Comparison of ENCODE assay signal across 18 cellular contexts in genomic region chr20:59663513-59663890, GRCh38. TPM values are rescaled to one million over a fixed set of nuclear protein-coding genes. Genes with fewer than 3 reads are reported as not detected.
DNase-seq lines count a peak whose midpoint lies in the region; ATAC-seq lines count a peak whose summit lies in the region.
"Had no signal": no experiment of that assay in that cellular context is flagged by ENCODE, and none has a peak within 500 bp of the region (broad histone marks: within the 10 kb centered on the region; RNA-seq: fewer than 3 reads in every experiment).

No MANE protein-coding gene starts in this region.

- H3K27me3 Mint-ChIP-seq in activated CD8-positive, alpha-beta memory T cell treated with anti-CD3 and anti-CD28 coated beads, Interleukin-2, amount 10 ng/mL, durations not matched to agents 7 days and 5 days, result no peaks in the 10 kb centered on the region

- H3K4me3 Mint-ChIP-seq in activated CD8-positive, alpha-beta memory T cell treated with anti-CD3 and anti-CD28 coated beads, Interleukin-2, amount 10 ng/mL, durations not matched to agents 7 days and 5 days, result no peak overlapping the region
- H3K4me3 Mint-ChIP-seq: CD8-positive, alpha-beta T cell had no signal

- no peaks in the 10 kb centered on the region for H3K4me1 Mint-ChIP-seq in activated CD8-positive, alpha-beta memory T cell treated with anti-CD3 and anti-CD28 coated beads, Interleukin-2, amount 10 ng/mL, durations not matched to agents 7 days and 5 days

- H3K9me3 Mint-ChIP-seq in activated CD8-positive, alpha-beta memory T cell treated with anti-CD3 and anti-CD28 coated beads, Interleukin-2, amount 10 ng/mL, durations not matched to agents 7 days and 5 days (ENCODE audit: low read depth), result peaks cover 2% of the 10 kb centered on the region

- CTCF ChIA-PET in activated CD8-positive, alpha-beta memory T cell treated with anti-CD3 and anti-CD28 coated beads, Interleukin-2, amount 10 ng/mL, durations not matched to agents 7 days and 5 days (lab: Charles Lee), result no interaction called here

- no peak for ATAC-seq in activated CD8-positive, alpha-beta memory T cell treated with anti-CD3 and anti-CD28 coated beads, Interleukin-2, amount 10 ng/mL, durations not matched to agents 7 days and 5 days
- ATAC-seq: A549; CD8-positive, alpha-beta T cell; GM12878; HCT116 had no signal

- DNase-seq in activated CD8-positive, alpha-beta memory T cell treated with anti-CD3 and anti-CD28 coated beads, Interleukin-2, amount 10 ng/mL, durations not matched to agents 7 days and 5 days, result peak; percentile 37
- no peak for DNase-seq in activated CD8-positive, alpha-beta memory T cell treated with anti-CD3 and anti-CD28 coated beads, Interleukin-2, amount 50 U/mL, for 4 hours
- peak; percentile 47 for DNase-seq in cerebellar cortex (ENCODE audit: low spot score)
- peak; percentile 18 for DNase-seq in islet precursor cell
- no peak for DNase-seq in NCI-H2227 treated with DMSO at 0.1 percent for 48 hours (lab: John Stamatoyannopoulos, UW)
- no peak for DNase-seq in NCI-H2196 (lab: John Stamatoyannopoulos, UW; ENCODE audit: unreplicated experiment)
- DNase-seq in NCI-H2171 treated with DMSO at 0.1 percent for 48 hours (lab: John Stamatoyannopoulos, UW), result no peak
- DNase-seq: BE2C; Caco-2; CD8-positive, alpha-beta T cell; GM23248; IMR-90 had no signal

- peak overlapping the region; percentile 57 for H3K27ac ChIP-seq in temporal lobe (ENCODE audit: low read depth, low read length)
- H3K27ac ChIP-seq: A549, C4-2B, GM23248, HL-60 had no signal

- H3K36me3 Mint-ChIP-seq in activated CD8-positive, alpha-beta memory T cell treated with anti-CD3 and anti-CD28 coated beads, Interleukin-2, amount 10 ng/mL, durations not matched to agents 7 days and 5 days, result no peaks in the 10 kb centered on the region
- H3K36me3 Mint-ChIP-seq: CD8-positive, alpha-beta T cell had no signal

- no peak overlapping the region for H3K27ac Mint-ChIP-seq in activated CD8-positive, alpha-beta memory T cell treated with anti-CD3 and anti-CD28 coated beads, Interleukin-2, amount 10 ng/mL, durations not matched to agents 7 days and 5 days
- H3K27ac Mint-ChIP-seq: CD8-positive, alpha-beta T cell had no signal

RNA-seq across cellular contexts. Expression of gene PHACTR3, which starts 59.2 kb away (rescaled TPM):
- total RNA-seq in activated CD8-positive, alpha-beta memory T cell treated with anti-CD3 and anti-CD28 coated beads, Interleukin-2, amount 10 ng/mL, durations not matched to agents 7 days and 5 days, result not detected
- total RNA-seq in temporal lobe, result 31.0 TPM
- total RNA-seq: CD8-positive, alpha-beta T cell; GM23248; IMR-90 had no signal

Comparison
In these comparisons a context has a peak if more than half of its experiments do, and no peak if none do; other contexts are left out.
1. DNase-seq: peak in activated CD8-positive, alpha-beta memory T cell treated with anti-CD3 and anti-CD28 coated beads, Interleukin-2, amount 10 ng/mL, durations not matched to agents 7 days and 5 days (single experiment), cerebellar cortex (single experiment) and islet precursor cell (single experiment); none in activated CD8-positive, alpha-beta memory T cell treated with anti-CD3 and anti-CD28 coated beads, Interleukin-2, amount 50 U/mL, for 4 hours (single experiment), NCI-H2227 treated with DMSO at 0.1 percent for 48 hours (single experiment), NCI-H2196 (single experiment) and NCI-H2171 treated with DMSO at 0.1 percent for 48 hours (single experiment).
2. RNA of gene PHACTR3, which starts 59.2 kb away (total RNA-seq): 31.0 TPM in temporal lobe (single experiment); not detected in activated CD8-positive, alpha-beta memory T cell treated with anti-CD3 and anti-CD28 coated beads, Interleukin-2, amount 10 ng/mL, durations not matched to agents 7 days and 5 days; every median in the first group is over 10 times any median in the second.